37 cellular contexts compared by ENCODE assay signal in the genomic region with DNA sequence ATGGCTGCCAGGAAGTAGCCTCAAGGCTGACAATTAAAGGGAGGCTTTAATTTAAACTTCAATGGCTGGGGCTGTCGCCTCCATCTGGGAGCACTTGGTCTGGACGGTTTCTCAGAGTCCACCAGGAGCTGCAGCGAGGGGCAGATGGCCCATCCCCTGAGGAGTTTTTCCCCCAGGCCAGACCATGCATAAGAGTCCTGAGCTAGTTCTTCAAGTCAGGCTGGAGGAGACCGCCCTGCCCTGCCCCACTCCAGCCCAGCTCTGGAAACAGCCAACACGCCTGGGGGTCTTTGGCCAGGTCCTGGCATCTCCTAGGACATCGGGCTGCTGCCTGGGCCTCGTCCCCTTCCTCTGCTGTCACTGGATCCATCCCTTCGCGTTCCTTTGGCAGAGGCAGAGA. TPM values are rescaled to one million over a fixed set of nuclear protein-coding genes. Genes with fewer than 3 reads are reported as not detected.
DNase-seq lines count a peak whose midpoint lies in the region; ATAC-seq, FAIRE-seq and TF ChIP-seq lines count a peak whose summit lies in the region.
"Had no signal": no experiment of that assay in that cellular context is flagged by ENCODE, and none has a peak within 500 bp of the region (broad histone marks: within the 10 kb centered on the region; RNA-seq: fewer than 3 reads in every experiment).

No MANE protein-coding gene starts in this region.

- H3K36me3 ChIP-seq in left ventricle myocardium inferior (peaks cover 10% of the 10 kb centered on the region), HAP-1 (replicated peaks) (peaks cover 10% of the 10 kb centered on the region), small intestine (ENCODE audit: control insufficient read depth in 2 of 2, insufficient read depth in 2 of 2, low read length in 2 of 2) (no peaks in the 10 kb centered on the region)
- H3K36me3 ChIP-seq: neutrophil had no signal

- H3K9me3 ChIP-seq in left ventricle myocardium inferior (replicated peaks) (no peaks in the 10 kb centered on the region), HAP-1 (no peaks in the 10 kb centered on the region), small intestine (ENCODE audit: control insufficient read depth, low read depth) (no peaks in the 10 kb centered on the region)
- H3K9me3 ChIP-seq: neutrophil, tibial artery had no signal

- CTCF ChIA-PET in WTC11 (lab: Charles Lee), result interaction anchor here (1.0 to 2.2 kb wide), 4 partner anchors 44 to 127 kb away, joined by 3 to 11 read pairs (median 5); no protein-coding TSS in a partner anchor

- H3K27me3 Mint-ChIP-seq in WTC11 (ENCODE audit: low read depth) (no peaks in the 10 kb centered on the region), type B pancreatic cell (no peaks in the 10 kb centered on the region)
- H3K27me3 Mint-ChIP-seq: activated naive CD8-positive, alpha-beta T cell treated with anti-CD3 and anti-CD28 coated beads for 36 hours; memory B cell had no signal

- POLR2A ChIA-PET in WTC11 (lab: Charles Lee), result interaction anchor here (0.9 kb wide), 1 partner anchor 44 kb away, joined by 7 read pairs; no protein-coding TSS in a partner anchor

- H3K4me3 ChIP-seq in left ventricle myocardium inferior (no peak overlapping the region), HAP-1 (no peak overlapping the region), small intestine (ENCODE audit: low read depth in 1 of 2, low read length in 2 of 2) (no peak overlapping the region)
- H3K4me3 ChIP-seq: coronary artery, GM23248, PC-9, tibial artery had no signal

- H3K9me3 Mint-ChIP-seq in WTC11 (no peaks in the 10 kb centered on the region), type B pancreatic cell (peaks cover 3% of the 10 kb centered on the region)
- H3K9me3 Mint-ChIP-seq: activated naive CD8-positive, alpha-beta T cell treated with anti-CD3 and anti-CD28 coated beads for 36 hours; CD8-positive, alpha-beta T cell; memory B cell had no signal

- H3K27ac Mint-ChIP-seq in WTC11, result no peak overlapping the region
- peak overlapping the region; percentile 92 for H3K27ac Mint-ChIP-seq in type B pancreatic cell
- H3K27ac Mint-ChIP-seq: activated naive CD8-positive, alpha-beta T cell treated with anti-CD3 and anti-CD28 coated beads for 36 hours; CD8-positive, alpha-beta T cell; memory B cell had no signal

- DNase-seq in left ventricle myocardium inferior (no peak), Right ventricle myocardium superior (no peak), WTC11 (ENCODE audit: low spot score) (no peak), left colon (no peak), type B pancreatic cell (ENCODE audit: extremely low spot score, unreplicated experiment) (no peak), HAP-1 (ENCODE audit: low spot score in 2 of 2) (no peak), NCI-H1105 treated with DMSO at 0.1 percent for 48 hours (lab: John Stamatoyannopoulos, UW) (no peak), small intestine (no peak)
- DNase-seq: activated CD4-positive, alpha-beta T cell treated with anti-CD3 and anti-CD28 coated beads for 48 hours; activated CD8-positive, alpha-beta memory T cell treated with anti-CD3 and anti-CD28 coated beads for 24 hours; activated effector memory CD4-positive, alpha-beta T cell treated with Interleukin-2 at 50 U/mL for 16 hours; activated naive CD8-positive, alpha-beta T cell treated with anti-CD3 and anti-CD28 coated beads for 36 hours; activated T-cell treated with anti-CD3 and anti-CD28 coated beads, Interleukin-2, amount 50 U/mL, for 1 hour; aorta; CD8-positive, alpha-beta T cell; effector memory CD4-positive, alpha-beta T cell; erythroblast; GM23248; head of caudate nucleus; KG1; kidney glomerular epithelial cell; MM.1S; NCI-H1417; NCI-H2029; NCI-H526; NK-92 treated with Interleukin-12 subunit alpha and Interleukin-12 subunit beta, amount 100 ng/mL, for 24 hours; PC-9; stimulated activated CD4-positive, alpha-beta T cell treated with anti-CD3 and anti-CD28 coated beads, Interleukin-4, amount 100 ng/mL, for 1 hour; SW 1271; T-helper 9 cell; tibial artery had no signal

- no peak for FAIRE-seq in small intestine (lab: Jason Lieb, UNC)

- no peak overlapping the region for H3K4me3 Mint-ChIP-seq in WTC11
- H3K4me3 Mint-ChIP-seq in type B pancreatic cell, result no peak overlapping the region
- H3K4me3 Mint-ChIP-seq: activated naive CD8-positive, alpha-beta T cell treated with anti-CD3 and anti-CD28 coated beads for 36 hours; CD8-positive, alpha-beta T cell; memory B cell had no signal

- H3K4me1 ChIP-seq in left ventricle myocardium inferior, result peaks cover 42% of the 10 kb centered on the region
- peaks cover 7% of the 10 kb centered on the region for H3K4me1 ChIP-seq in HAP-1
- peaks cover 6 to 8% of the 10 kb centered on the region in 2 donors for H3K4me1 ChIP-seq in small intestine (ENCODE audit: control insufficient read depth in 2 of 2, insufficient read depth in 1 of 2, low read depth in 1 of 2, low read length in 1 of 2)

- in situ Hi-C loops in HAP-1 (cut with MboI; ENCODE audit: low sequenced_read_pairs), result loop anchor here (25.0 kb wide), 1 partner anchor 405 kb away; no protein-coding TSS in a partner anchor

- WGBS in small intestine, 3 donors, result 87 to 96% (median 89%) methylated on average over 9 of the region's 9 CpGs

- H3K4me1 Mint-ChIP-seq in WTC11 (peaks cover 24% of the 10 kb centered on the region), type B pancreatic cell (ENCODE audit: unreplicated experiment) (peaks cover 8% of the 10 kb centered on the region)

- intact Hi-C loops in left ventricle myocardium inferior (cut with micrococcal nuclease), result no loop called here
- intact Hi-C loops in Right ventricle myocardium superior (cut with DNase I), result no loop called here
- intact Hi-C loops in left colon (cut with DNase I, micrococcal nuclease), result no loop called here

- H3K27me3 ChIP-seq in left ventricle myocardium inferior (ENCODE audit: low read depth) (no peaks in the 10 kb centered on the region), HAP-1 (ENCODE audit: low read depth) (no peaks in the 10 kb centered on the region), small intestine (ENCODE audit: control insufficient read depth in 2 of 2, insufficient read depth in 2 of 2, low read length in 2 of 2) (no peaks in the 10 kb centered on the region)
- H3K27me3 ChIP-seq: neutrophil, tibial artery had no signal

- H3K36me3 Mint-ChIP-seq in WTC11 (no peaks in the 10 kb centered on the region), type B pancreatic cell (peaks cover 3% of the 10 kb centered on the region)
- H3K36me3 Mint-ChIP-seq: CD8-positive, alpha-beta T cell; memory B cell had no signal

- TF ChIP-seq CTCF in left ventricle myocardium inferior (IDR thresholded peaks at IDR 0.05; ENCODE audit: borderline replicate concordance) (no peak), WTC11 (IDR thresholded peaks at IDR 0.05) (no peak), type B pancreatic cell (conservative IDR thresholded peaks at IDR 0.05) (no peak)

- ATAC-seq in Right ventricle myocardium superior (ENCODE audit: poor library complexity), result no peak
- ATAC-seq in WTC11, result peak; percentile 16
- ATAC-seq in left colon, result peak; percentile 1
- ATAC-seq: CD8-positive, alpha-beta T cell; sciatic nerve had no signal

- H3K27ac ChIP-seq in left ventricle myocardium inferior (replicated peaks) (peak overlapping the region; percentile 83), small intestine (ENCODE audit: low read depth in 1 of 2, low read length in 1 of 2) (peak overlapping the region in 1 of 2 donors; percentile 63)
- H3K27ac ChIP-seq: coronary artery, GM23248, neutrophil, PC-9, tibial artery, VCaP had no signal

TF ChIP-seq in WTC11, 78 proteins besides CTCF, POLR2A, EP300 and RAD21 (continues in another document):
- TF ChIP-seq JAZF1 (CRISPR knock-in tag; IDR thresholded peaks at IDR 0.05), result no peak
- no peak for TF ChIP-seq ZNF219 (CRISPR knock-in tag; IDR thresholded peaks at IDR 0.05; ENCODE audit: borderline replicate concordance)
- TF ChIP-seq ZNF138 (CRISPR knock-in tag; conservative IDR thresholded peaks at IDR 0.05), result no peak
- no peak for TF ChIP-seq TEAD1 (CRISPR knock-in tag; IDR thresholded peaks at IDR 0.05)
- TF ChIP-seq, protein P1, sequence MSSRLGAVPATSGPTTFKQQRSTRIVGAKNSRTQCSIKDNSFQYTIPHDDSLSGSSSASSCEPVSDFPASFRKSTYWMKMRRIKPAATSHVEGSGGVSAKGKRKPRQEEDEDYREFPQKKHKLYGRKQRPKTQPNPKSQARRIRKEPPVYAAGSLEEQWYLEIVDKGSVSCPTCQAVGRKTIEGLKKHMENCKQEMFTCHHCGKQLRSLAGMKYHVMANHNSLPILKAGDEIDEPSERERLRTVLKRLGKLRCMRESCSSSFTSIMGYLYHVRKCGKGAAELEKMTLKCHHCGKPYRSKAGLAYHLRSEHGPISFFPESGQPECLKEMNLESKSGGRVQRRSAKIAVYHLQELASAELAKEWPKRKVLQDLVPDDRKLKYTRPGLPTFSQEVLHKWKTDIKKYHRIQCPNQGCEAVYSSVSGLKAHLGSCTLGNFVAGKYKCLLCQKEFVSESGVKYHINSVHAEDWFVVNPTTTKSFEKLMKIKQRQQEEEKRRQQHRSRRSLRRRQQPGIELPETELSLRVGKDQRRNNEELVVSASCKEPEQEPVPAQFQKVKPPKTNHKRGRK (CRISPR knock-in tag; IDR thresholded peaks at IDR 0.05; ENCODE audit: borderline replicate concordance), result no peak

RNA-seq across cellular contexts. Expression of a gene that starts 5.3 kb away (rescaled TPM):
- total RNA-seq in left ventricle myocardium inferior (111 TPM), Right ventricle myocardium superior (125 TPM), WTC11 (2021) (484 to 511 TPM (median 506 TPM) in 3 replicates), left colon (1,000 to 10,000 TPM in 1 of 2 donors, 100 to 1,000 TPM in 1; 971 to 1,150 TPM), type B pancreatic cell (ENCODE audit: low replicate concordance) (475 and 776 TPM in 2 replicates)
- 100 to 1,000 TPM; 188 to 326 (median 291) TPM for polyA plus RNA-seq in small intestine

RNA-seq across cellular contexts. Expression of a gene that starts 23.2 kb away (rescaled TPM):
- total RNA-seq in left ventricle myocardium inferior, result 598 TPM
- total RNA-seq in Right ventricle myocardium superior, result 644 TPM
- 389 to 416 TPM (median 410 TPM) in 3 replicates for total RNA-seq in WTC11 (2021)
- total RNA-seq in left colon, result 100 to 1,000 TPM; 343 to 430 TPM
- 274 and 310 TPM in 2 replicates for total RNA-seq in type B pancreatic cell (ENCODE audit: low replicate concordance)
- 100 to 1,000 TPM; 619 to 710 (median 633) TPM for polyA plus RNA-seq in small intestine

RNA-seq across cellular contexts. Expression of a gene that starts 24.4 kb away (rescaled TPM):
- total RNA-seq in left ventricle myocardium inferior, result 1.6 TPM
- 1.3 TPM for total RNA-seq in Right ventricle myocardium superior
- 14.0 to 25.0 TPM (median 24.5 TPM) in 3 replicates for total RNA-seq in WTC11 (2021)
- total RNA-seq in left colon, result 1 to 10 TPM; 2.9 to 6.6 TPM
- total RNA-seq in type B pancreatic cell (ENCODE audit: low replicate concordance), result 2.4 and 16.8 TPM in 2 replicates
- polyA plus RNA-seq in small intestine, result 10 to 100 TPM in 1 of 3 donors, 1 to 10 TPM in 1, under 1 TPM in 1; 0.45 to 10.8 (median 4.0) TPM
- total RNA-seq: fibroblast of villous mesenchyme, GM23248 had no signal
